ENCODE assay signal across 8 cellular contexts in the genomic region with DNA sequence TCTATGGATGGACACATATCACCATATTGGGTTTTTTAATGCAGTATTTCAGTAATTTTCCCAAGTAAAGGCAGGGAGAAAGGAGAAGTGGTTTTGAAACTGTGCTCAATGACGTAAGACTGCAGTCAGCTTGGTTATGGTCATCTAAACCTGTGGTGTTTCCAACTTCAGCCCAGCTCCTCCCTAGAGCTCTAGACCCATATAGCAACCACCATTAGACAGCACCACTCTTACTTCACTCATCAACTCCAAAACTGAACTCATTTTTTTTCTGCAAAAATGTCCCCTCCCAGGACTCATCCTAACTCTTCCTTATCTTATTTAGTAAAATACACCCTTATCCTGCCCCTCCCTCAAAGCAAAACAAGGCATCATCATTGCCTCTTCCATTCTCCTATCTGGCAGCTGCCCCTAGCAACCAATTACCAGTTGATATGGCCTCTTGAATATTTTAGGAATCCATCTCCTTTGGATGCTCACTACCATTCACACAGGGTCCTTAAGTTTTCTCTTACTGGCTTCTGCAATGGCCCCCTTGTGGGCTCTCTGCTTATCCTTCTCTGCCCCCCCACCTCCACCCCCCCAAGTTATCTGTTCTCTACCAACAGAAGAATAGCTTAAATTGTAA. TPM values are rescaled to one million over a fixed set of nuclear protein-coding genes. Genes with fewer than 3 reads are reported as not detected.
DNase-seq lines count a peak whose midpoint lies in the region; ATAC-seq and TF ChIP-seq lines count a peak whose summit lies in the region.

No MANE protein-coding gene starts in this region.

- no peaks in the 10 kb centered on the region for H3K9me2 ChIP-seq in PC-3 (replicated peaks; ENCODE audit: low read length)

- no peaks in the 10 kb centered on the region for H3K9me3 ChIP-seq in PC-3 (ENCODE audit: low read length)

- peaks cover 41% of the 10 kb centered on the region for H3K4me1 ChIP-seq in PC-3 (ENCODE audit: insufficient read depth, low read length)

- H3K4me3 ChIP-seq in PC-3 (ENCODE audit: low read length), result peak overlapping the region; percentile 83; the same call in 1 of the 2 replicates
- H3K4me3 ChIP-seq in fibroblast of villous mesenchyme (ENCODE audit: low read depth, low read length), result peak overlapping the region; percentile 81

- no peak overlapping the region for H2AFZ ChIP-seq in PC-3 (ENCODE audit: low read length)

- peaks cover 22% of the 10 kb centered on the region for H4K20me1 ChIP-seq in PC-3 (ENCODE audit: low read length)

- H3F3A ChIP-seq in PC-3 (ENCODE audit: low read length, unreplicated experiment), result peaks cover 4% of the 10 kb centered on the region

- H3K36me3 ChIP-seq in PC-3 (ENCODE audit: low read depth, low read length), result no peaks in the 10 kb centered on the region

- peak overlapping the region; percentile 84 for H3K4me2 ChIP-seq in PC-3 (ENCODE audit: low read length)

- POLR2A ChIA-PET in PC-3 (lab: Charles Lee; ENCODE audit: unreplicated experiment), result no interaction called here

- intact Hi-C loops in PC-3 (cut with micrococcal nuclease), result loop anchor here (5.0 kb wide), 1 partner anchor 325 kb away; no protein-coding TSS in a partner anchor

- CTCF ChIA-PET in PC-3 (lab: Charles Lee), result interaction anchor here (0.8 to 1.4 kb wide), 3 partner anchors 13 to 41 kb away, joined by 3 to 9 read pairs (median 3); no protein-coding TSS in a partner anchor

- TF ChIP-seq CTCF in PC-3 (conservative IDR thresholded peaks at IDR 0.05; ENCODE audit: low read depth, low read length) (no peak), fibroblast of villous mesenchyme (IDR thresholded peaks at IDR 0.05; ENCODE audit: insufficient read depth, low read depth, low read length) (no peak)

- DNase-seq in CD1c-positive myeloid dendritic cell (ENCODE audit: extremely low spot score), result peak; percentile 78
- DNase-seq in PC-3, result no peak
- DNase-seq in fibroblast of villous mesenchyme (ENCODE audit: low read depth), result no peak
- DNase-seq in NCI-H1930 (lab: John Stamatoyannopoulos, UW), result no peak
- DNase-seq in NCI-H2081 treated with DMSO at 0.1 percent for 48 hours (lab: John Stamatoyannopoulos, UW), result no peak
- DNase-seq in NCI-H1417 (lab: John Stamatoyannopoulos, UW), result no peak

- peaks cover 47% of the 10 kb centered on the region for H3K79me2 ChIP-seq in PC-3 (ENCODE audit: low read length)

- no peak overlapping the region for H3K9ac ChIP-seq in PC-3 (ENCODE audit: low read length)

- H3K27ac ChIP-seq in PC-3 (ENCODE audit: low read length), result peak overlapping the region; percentile 31

- ATAC-seq in GM21717 (IDR thresholded peaks at IDR 0.05; ENCODE audit: unreplicated experiment) (peak; percentile 32), PC-3 (no peak), GM18511 (IDR thresholded peaks at IDR 0.05; ENCODE audit: unreplicated experiment) (no peak)

- no TSS peak for BruUV-seq in PC-3 (replicated peaks; lab: Mats Ljungman, UMichigan)

- no peaks in the 10 kb centered on the region for H3K27me3 ChIP-seq in PC-3 (ENCODE audit: low read length)

RNA-seq across cellular contexts. Expression of a gene that starts 1.5 kb away (rescaled TPM):
- total RNA-seq in PC-3 (2014; rRNA removed) (7.5 and 12.9 TPM in 2 replicates), fibroblast of villous mesenchyme (20.3 and 22.2 TPM in 2 replicates)

RNA-seq across cellular contexts. Expression of a gene that starts 55.7 kb away (rescaled TPM):
- total RNA-seq in PC-3 (2014; rRNA removed) (14.7 and 23.6 TPM in 2 replicates), fibroblast of villous mesenchyme (29.3 and 56.6 TPM in 2 replicates)
